11 cellular contexts compared by ENCODE assay signal in genomic region chr5:157343842-157344790, GRCh38.
DNase-seq lines count a peak whose midpoint lies in the region; ATAC-seq and TF ChIP-seq lines count a peak whose summit lies in the region.
"Had no signal": no experiment of that assay in that cellular context is flagged by ENCODE, and none has a peak within 500 bp of the region (broad histone marks: within the 10 kb centered on the region; RNA-seq: fewer than 3 reads in every experiment).

No MANE protein-coding gene starts in this region.

- no peaks in the 10 kb centered on the region for H3K9me3 Mint-ChIP-seq in activated CD4-positive, alpha-beta memory T cell treated with anti-CD3 and anti-CD28 coated beads for 36 hours
- no peaks in the 10 kb centered on the region for H3K9me3 Mint-ChIP-seq in stimulated activated memory B cell treated with anti-CD40 and anti-IgM and Interleukin-4, amounts not matched to agents 10 μg/mL and 1 μg/mL and 100 μg/mL, for 72 hours

- peak overlapping the region; percentile 44 for H3K4me3 Mint-ChIP-seq in activated CD4-positive, alpha-beta memory T cell treated with anti-CD3 and anti-CD28 coated beads for 36 hours
- H3K4me3 Mint-ChIP-seq in stimulated activated memory B cell treated with anti-CD40 and anti-IgM and Interleukin-4, amounts not matched to agents 10 μg/mL and 1 μg/mL and 100 μg/mL, for 72 hours = no peak overlapping the region

- peak; percentile 65 for DNase-seq in activated effector memory CD4-positive, alpha-beta T cell treated with anti-CD3 and anti-CD28 coated beads, Interleukin-2, amount 50 U/mL, for 16 hours
- DNase-seq in activated effector memory CD4-positive, alpha-beta T cell treated with Interleukin-2 at 50 U/mL for 16 hours = no peak
- DNase-seq in activated CD4-positive, alpha-beta memory T cell treated with anti-CD3 and anti-CD28 coated beads for 36 hours = peak; percentile 61
- DNase-seq in inferior parietal cortex (ENCODE audit: extremely low spot score) (peak; percentile 53), prostate gland (ENCODE audit: low spot score) (no peak), SW480 (ENCODE audit: low spot score) (no peak), NCI-H1048 (lab: John Stamatoyannopoulos, UW) (no peak)
- DNase-seq: BE2C, esophagus squamous epithelium, NCI-H446 had no signal

- POLR2A ChIA-PET in activated CD4-positive, alpha-beta memory T cell treated with anti-CD3 and anti-CD28 coated beads for 36 hours (lab: Charles Lee) = interaction anchor here (0.7 to 1.3 kb wide), 5 partner anchors 9 to 424 kb away, joined by 3 read pairs; no protein-coding TSS in a partner anchor

- H3K27me3 Mint-ChIP-seq in activated CD4-positive, alpha-beta memory T cell treated with anti-CD3 and anti-CD28 coated beads for 36 hours = no peaks in the 10 kb centered on the region
- H3K27me3 Mint-ChIP-seq in stimulated activated memory B cell treated with anti-CD40 and anti-IgM and Interleukin-4, amounts not matched to agents 10 μg/mL and 1 μg/mL and 100 μg/mL, for 72 hours = no peaks in the 10 kb centered on the region

- peak overlapping the region; percentile 91 for H3K27ac Mint-ChIP-seq in activated CD4-positive, alpha-beta memory T cell treated with anti-CD3 and anti-CD28 coated beads for 36 hours
- H3K27ac Mint-ChIP-seq in stimulated activated memory B cell treated with anti-CD40 and anti-IgM and Interleukin-4, amounts not matched to agents 10 μg/mL and 1 μg/mL and 100 μg/mL, for 72 hours = peak overlapping the region; percentile 45

- peaks cover 43% of the 10 kb centered on the region for H3K4me1 Mint-ChIP-seq in activated CD4-positive, alpha-beta memory T cell treated with anti-CD3 and anti-CD28 coated beads for 36 hours (ENCODE audit: low read depth)
- H3K4me1 Mint-ChIP-seq in stimulated activated memory B cell treated with anti-CD40 and anti-IgM and Interleukin-4, amounts not matched to agents 10 μg/mL and 1 μg/mL and 100 μg/mL, for 72 hours = peaks cover 24% of the 10 kb centered on the region

- TF ChIP-seq CTCF in prostate gland (IDR thresholded peaks at IDR 0.05) = no peak

- H3K36me3 ChIP-seq in prostate gland = no peaks in the 10 kb centered on the region
- H3K36me3 ChIP-seq: BE2C, esophagus squamous epithelium had no signal

- no peaks in the 10 kb centered on the region for H3K27me3 ChIP-seq in prostate gland (replicated peaks; ENCODE audit: insufficient read depth)
- H3K27me3 ChIP-seq: BE2C, esophagus squamous epithelium had no signal

- peaks cover 76% of the 10 kb centered on the region for H3K36me3 Mint-ChIP-seq in activated CD4-positive, alpha-beta memory T cell treated with anti-CD3 and anti-CD28 coated beads for 36 hours
- peaks cover 71% of the 10 kb centered on the region for H3K36me3 Mint-ChIP-seq in stimulated activated memory B cell treated with anti-CD40 and anti-IgM and Interleukin-4, amounts not matched to agents 10 μg/mL and 1 μg/mL and 100 μg/mL, for 72 hours

- no peak for TF ChIP-seq POLR2A in prostate gland (IDR thresholded peaks at IDR 0.05)

- H3K4me3 ChIP-seq in prostate gland = no peak overlapping the region
- H3K4me3 ChIP-seq: esophagus squamous epithelium had no signal

- WGBS in prostate gland = 88% methylated on average over 14 of the region's 14 CpGs

- CTCF ChIA-PET in activated CD4-positive, alpha-beta memory T cell treated with anti-CD3 and anti-CD28 coated beads for 36 hours (lab: Charles Lee) = interaction anchor here (0.6 to 12.7 kb wide), 18 partner anchors 10 to 399 kb away, joined by 3 to 161 read pairs (median 6); partner anchors contain the start of gene LSM11

- intact Hi-C loops in activated CD4-positive, alpha-beta memory T cell treated with anti-CD3 and anti-CD28 coated beads for 36 hours (cut with micrococcal nuclease) = loop anchor here (1.0 to 5.0 kb wide), 4 partner anchors 9 to 399 kb away; partner anchors contain the start of gene LSM11
- intact Hi-C loops in prostate gland (cut with DNase I) = no loop called here

- no peak overlapping the region for H3K27ac ChIP-seq in prostate gland
- H3K27ac ChIP-seq: esophagus squamous epithelium had no signal

- ATAC-seq in stimulated activated memory B cell treated with anti-CD40 and anti-IgM and Interleukin-4, amounts not matched to agents 10 μg/mL and 1 μg/mL and 100 μg/mL, for 72 hours = no peak

- H3K4me1 ChIP-seq in prostate gland (replicated peaks) = no peaks in the 10 kb centered on the region
- H3K4me1 ChIP-seq: BE2C, esophagus squamous epithelium had no signal

- no peaks in the 10 kb centered on the region for H3K9me3 ChIP-seq in prostate gland
- H3K9me3 ChIP-seq: BE2C, esophagus squamous epithelium had no signal

Comparison
In these comparisons a context has a peak if more than half of its experiments do, and no peak if none do; other contexts are left out.
1. DNase-seq: peak in activated effector memory CD4-positive, alpha-beta T cell treated with anti-CD3 and anti-CD28 coated beads, Interleukin-2, amount 50 U/mL, for 16 hours (single experiment), activated CD4-positive, alpha-beta memory T cell treated with anti-CD3 and anti-CD28 coated beads for 36 hours (single experiment) and inferior parietal cortex (single experiment); none in activated effector memory CD4-positive, alpha-beta T cell treated with Interleukin-2 at 50 U/mL for 16 hours (single experiment), prostate gland (single experiment), SW480 (single experiment) and NCI-H1048 (single experiment).